Comparison of ENCODE assay signal across 27 cellular contexts in the genomic region with DNA sequence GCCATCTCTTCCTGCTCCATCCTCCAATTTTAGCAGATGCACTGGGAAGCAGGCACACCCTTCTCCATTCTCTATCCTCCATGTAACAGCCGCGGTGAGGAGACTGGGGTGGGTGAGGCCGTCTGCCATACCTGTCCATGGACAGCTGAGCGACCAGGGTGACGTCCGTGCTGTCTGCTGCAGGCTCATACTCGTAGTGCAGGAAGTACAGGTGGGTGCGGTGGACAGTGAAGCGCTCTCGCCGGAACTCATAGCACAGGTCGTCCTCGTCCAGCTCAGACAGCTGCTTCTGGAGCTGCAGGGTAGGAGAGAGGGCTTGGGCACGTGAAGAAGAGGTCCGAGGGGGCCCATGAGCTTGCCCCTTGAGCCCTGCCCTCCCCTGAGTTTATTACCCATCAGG.
"Had no signal": no experiment of that assay in that cellular context is flagged by ENCODE, and none has a peak within 500 bp of the region (broad histone marks: within the 10 kb centered on the region; RNA-seq: fewer than 3 reads in every experiment).

No MANE protein-coding gene starts in this region.

- H3K4me3 ChIP-seq: esophagus squamous epithelium, heart right ventricle, left lung, ovary, psoas muscle, sigmoid colon, testis, tibial artery, upper lobe of left lung had no signal

- H3K4me1 ChIP-seq: esophagus squamous epithelium, heart right ventricle, left lung, psoas muscle, sigmoid colon, testis, tibial artery, upper lobe of left lung had no signal

- H3K4me1 Mint-ChIP-seq: nephron progenitor cell had no signal

- FAIRE-seq: endometrium, islet of Langerhans, urothelium cell line had no signal

- DNase-seq: cortex of kidney; effector memory CD8-positive, alpha-beta T cell; erythroblast; esophagus squamous epithelium; foreskin melanocyte; glutamatergic neuron; heart right ventricle; hippocampal formation; left cardiac atrium; left lung; mesendoderm; midbrain; naive thymus-derived CD8-positive, alpha-beta T cell; nephron progenitor cell; occipital lobe; ovary; psoas muscle; right cardiac atrium; sigmoid colon; stimulated activated naive CD4-positive, alpha-beta T cell treated with Interleukin-2 at 50 U/mL for 16 hours; substantia nigra; testis; tibial artery; upper lobe of left lung had no signal

- ATAC-seq: effector memory CD8-positive, alpha-beta T cell; left cardiac atrium; left lung; naive thymus-derived CD8-positive, alpha-beta T cell; psoas muscle; right cardiac atrium had no signal

- H3K27ac ChIP-seq: esophagus squamous epithelium, heart right ventricle, left lung, ovary, psoas muscle, sigmoid colon, testis, tibial artery, upper lobe of left lung had no signal

- H3K9me3 ChIP-seq: esophagus squamous epithelium, heart right ventricle, left lung, ovary, psoas muscle, sigmoid colon, testis, tibial artery, upper lobe of left lung had no signal

- H3K36me3 ChIP-seq: left lung, ovary, upper lobe of left lung had no signal

- H3K27me3 ChIP-seq: esophagus squamous epithelium, heart right ventricle, left lung, ovary, sigmoid colon, testis, tibial artery, upper lobe of left lung had no signal

- H3K27me3 Mint-ChIP-seq: effector memory CD8-positive, alpha-beta T cell had no signal

- H3K9me3 Mint-ChIP-seq: nephron progenitor cell had no signal

- H3K27ac Mint-ChIP-seq: effector memory CD8-positive, alpha-beta T cell; naive thymus-derived CD8-positive, alpha-beta T cell had no signal

- H3K4me3 Mint-ChIP-seq: effector memory CD8-positive, alpha-beta T cell; naive thymus-derived CD8-positive, alpha-beta T cell; nephron progenitor cell had no signal

- H3K36me3 Mint-ChIP-seq: naive thymus-derived CD8-positive, alpha-beta T cell had no signal
